Comparison of ENCODE assay signal across 15 cellular contexts in genomic region chr13:74966814-74967213, GRCh38.
A peak's percentile ranks its signal among the peaks of the same experiment; 100 is the strongest.
DNase-seq lines count a peak whose midpoint lies in the region; ATAC-seq, FAIRE-seq and TF ChIP-seq lines count a peak whose summit lies in the region.
"Had no signal": no experiment of that assay in that cellular context is flagged by ENCODE, and none has a peak within 500 bp of the region (broad histone marks: within the 10 kb centered on the region; RNA-seq: fewer than 3 reads in every experiment).

No MANE protein-coding gene starts in this region.

- H3K27ac ChIP-seq in right lobe of liver (no peak overlapping the region), HepG2 (ENCODE audit: extremely low read length, insufficient read depth, low read length) (no peak overlapping the region)

- H3K4me2 ChIP-seq in HepG2 (ENCODE audit: low read depth, low read length), result no peak overlapping the region

- WGBS in right lobe of liver (ENCODE audit: insufficient coverage, low coverage, low lambda C conversion rate, missing lambda C conversion rate), result 24% methylated on average over 3 of the region's 3 CpGs
- WGBS in HepG2 (ENCODE audit: low lambda C conversion rate), result 6% methylated on average over 3 of the region's 3 CpGs

- no peaks in the 10 kb centered on the region for H3K9me3 Mint-ChIP-seq in activated CD4-positive, alpha-beta T cell treated with anti-CD3 and anti-CD28 coated beads for 36 hours (ENCODE audit: low read depth)

- no peak for FAIRE-seq in HepG2 (lab: Jason Lieb, UNC)
- FAIRE-seq: small intestine had no signal

- H3K4me3 ChIP-seq in right lobe of liver (no peak overlapping the region), HepG2 (replicated peaks in 1 of 3; ENCODE audit: insufficient read depth in 1 of 3, low read depth in 2 of 3, low read length in 3 of 3) (no peak overlapping the region)

- BruUV-seq in HepG2 (replicated peaks; lab: Mats Ljungman, UMichigan), result no TSS peak

- DNase-seq in right lobe of liver (no peak), HepG2 (ENCODE audit: low spot score) (no peak), dermis blood vessel endothelial cell (peak; percentile 82), kidney glomerular epithelial cell (lab: John Stamatoyannopoulos, UW) (peak; percentile 20)
- DNase-seq in stimulated activated CD4-positive, alpha-beta T cell treated with anti-CD3 and anti-CD28 coated beads, Interleukin-2, amount 100 ng/mL, for 24 hours, result no peak
- no peak for DNase-seq in activated CD4-positive, alpha-beta T cell treated with anti-CD3 and anti-CD28 coated beads for 36 hours
- DNase-seq: activated CD8-positive, alpha-beta memory T cell treated with anti-CD3 and anti-CD28 coated beads, Interleukin-2, amount 10 ng/mL, durations not matched to agents 7 days and 5 days; activated naive CD8-positive, alpha-beta T cell treated with anti-CD3 and anti-CD28 coated beads, Interleukin-2, amount 10 ng/mL, durations not matched to agents 7 days and 5 days; effector CD4-positive, alpha-beta T cell; GF-D8; Kasumi-1; small intestine; stimulated activated CD8-positive, alpha-beta memory T cell treated with anti-CD3 and anti-CD28 coated beads, Interleukin-4, amount 100 ng/mL, for 48 hours had no signal

- peaks cover 8% of the 10 kb centered on the region for H3K27me3 Mint-ChIP-seq in activated CD4-positive, alpha-beta T cell treated with anti-CD3 and anti-CD28 coated beads for 36 hours
- H3K27me3 Mint-ChIP-seq: activated CD8-positive, alpha-beta memory T cell treated with anti-CD3 and anti-CD28 coated beads, Interleukin-2, amount 10 ng/mL, durations not matched to agents 7 days and 5 days; activated naive CD8-positive, alpha-beta T cell treated with anti-CD3 and anti-CD28 coated beads, Interleukin-2, amount 10 ng/mL, durations not matched to agents 7 days and 5 days had no signal

- CTCF ChIA-PET in HepG2 (lab: Yijun Ruan, JAX; ENCODE audit: low intra/inter-chr PET ratio, low total read pairs), result no interaction called here
- CTCF ChIA-PET in activated CD4-positive, alpha-beta T cell treated with anti-CD3 and anti-CD28 coated beads for 36 hours (lab: Charles Lee), result interaction anchor here (0.7 kb wide), 1 partner anchor 25 kb away, joined by 3 read pairs; no protein-coding TSS in a partner anchor

- H3K4me1 ChIP-seq in right lobe of liver, result no peaks in the 10 kb centered on the region
- no peaks in the 10 kb centered on the region for H3K4me1 ChIP-seq in HepG2 (ENCODE audit: insufficient read depth, low read length)

- no peak overlapping the region for H3K4me3 Mint-ChIP-seq in activated CD4-positive, alpha-beta T cell treated with anti-CD3 and anti-CD28 coated beads for 36 hours
- H3K4me3 Mint-ChIP-seq: activated CD8-positive, alpha-beta memory T cell treated with anti-CD3 and anti-CD28 coated beads, Interleukin-2, amount 10 ng/mL, durations not matched to agents 7 days and 5 days; activated naive CD8-positive, alpha-beta T cell treated with anti-CD3 and anti-CD28 coated beads, Interleukin-2, amount 10 ng/mL, durations not matched to agents 7 days and 5 days had no signal

- TF ChIP-seq CTCF in right lobe of liver (IDR thresholded peaks at IDR 0.05) (no peak), HepG2 (CRISPR knock-in tag; IDR thresholded peaks at IDR 0.05) (no peak)

- TF ChIP-seq RAD21 in HepG2 (CRISPR knock-in tag; IDR thresholded peaks at IDR 0.05), result no peak

- intact Hi-C loops in right lobe of liver (cut with DNase I) (no loop called here), HepG2 (cut with micrococcal nuclease; ENCODE audit: unreplicated experiment) (no loop called here)
- intact Hi-C loops in activated CD4-positive, alpha-beta T cell treated with anti-CD3 and anti-CD28 coated beads for 36 hours (cut with DNase I, micrococcal nuclease), result no loop called here

- H3K9me3 ChIP-seq in right lobe of liver, result no peaks in the 10 kb centered on the region
- no peaks in the 10 kb centered on the region for H3K9me3 ChIP-seq in HepG2 (ENCODE audit: low read length)

- H3K36me3 Mint-ChIP-seq in activated CD4-positive, alpha-beta T cell treated with anti-CD3 and anti-CD28 coated beads for 36 hours (ENCODE audit: low read depth), result no peaks in the 10 kb centered on the region
- H3K36me3 Mint-ChIP-seq: activated CD8-positive, alpha-beta memory T cell treated with anti-CD3 and anti-CD28 coated beads, Interleukin-2, amount 10 ng/mL, durations not matched to agents 7 days and 5 days; activated naive CD8-positive, alpha-beta T cell treated with anti-CD3 and anti-CD28 coated beads, Interleukin-2, amount 10 ng/mL, durations not matched to agents 7 days and 5 days had no signal

- no peak overlapping the region for H2AFZ ChIP-seq in HepG2 (ENCODE audit: low read length)

- H3K27ac Mint-ChIP-seq in activated CD4-positive, alpha-beta T cell treated with anti-CD3 and anti-CD28 coated beads for 36 hours, result no peak overlapping the region
- H3K27ac Mint-ChIP-seq: activated CD8-positive, alpha-beta memory T cell treated with anti-CD3 and anti-CD28 coated beads, Interleukin-2, amount 10 ng/mL, durations not matched to agents 7 days and 5 days; activated naive CD8-positive, alpha-beta T cell treated with anti-CD3 and anti-CD28 coated beads, Interleukin-2, amount 10 ng/mL, durations not matched to agents 7 days and 5 days had no signal

- no peak for TF ChIP-seq EP300 in HepG2 (IDR thresholded peaks at IDR 0.05; ENCODE audit: low read depth in 2 of 2, low read length in 2 of 2)
- TF ChIP-seq EP300 in HepG2 (CRISPR knock-in tag; IDR thresholded peaks at IDR 0.05; ENCODE audit: borderline replicate concordance), result no peak

- ATAC-seq in right lobe of liver (peak; percentile 59 to 73 (median 64)), HepG2 (no peak), GM21528 (IDR thresholded peaks at IDR 0.05; ENCODE audit: low FRiP score, unreplicated experiment) (no peak), HG03159 (IDR thresholded peaks at IDR 0.05; ENCODE audit: unreplicated experiment) (no peak)
- no peak for ATAC-seq in activated CD4-positive, alpha-beta T cell treated with anti-CD3 and anti-CD28 coated beads for 36 hours
- ATAC-seq: activated CD8-positive, alpha-beta memory T cell treated with anti-CD3 and anti-CD28 coated beads, Interleukin-2, amount 10 ng/mL, durations not matched to agents 7 days and 5 days had no signal

- no peaks in the 10 kb centered on the region for H3K27me3 ChIP-seq in right lobe of liver
- no peaks in the 10 kb centered on the region for H3K27me3 ChIP-seq in HepG2 (ENCODE audit: control insufficient read depth in 1 of 2, insufficient read depth in 2 of 2, low read length in 2 of 2)

- H3K79me2 ChIP-seq in HepG2 (ENCODE audit: insufficient read depth, low read length), result no peaks in the 10 kb centered on the region

- POLR2A ChIA-PET in HepG2 (lab: Yijun Ruan, JAX), result no interaction called here
- POLR2A ChIA-PET in activated CD4-positive, alpha-beta T cell treated with anti-CD3 and anti-CD28 coated beads for 36 hours (lab: Charles Lee), result no interaction called here

- H3K4me1 Mint-ChIP-seq in activated CD4-positive, alpha-beta T cell treated with anti-CD3 and anti-CD28 coated beads for 36 hours, result no peaks in the 10 kb centered on the region
- H3K4me1 Mint-ChIP-seq: activated CD8-positive, alpha-beta memory T cell treated with anti-CD3 and anti-CD28 coated beads, Interleukin-2, amount 10 ng/mL, durations not matched to agents 7 days and 5 days; activated naive CD8-positive, alpha-beta T cell treated with anti-CD3 and anti-CD28 coated beads, Interleukin-2, amount 10 ng/mL, durations not matched to agents 7 days and 5 days had no signal

- H4K20me1 ChIP-seq in HepG2 (ENCODE audit: insufficient read depth, low read length), result no peaks in the 10 kb centered on the region

- no peak for TF ChIP-seq POLR2A in right lobe of liver (IDR thresholded peaks at IDR 0.05)
- no peak for TF ChIP-seq POLR2A in HepG2 (IDR thresholded peaks at IDR 0.05; ENCODE audit: insufficient read depth in 1 of 2, low read depth in 2 of 2, low read length in 2 of 2)

- H3K9ac ChIP-seq in HepG2 (ENCODE audit: insufficient read depth, low read depth, low read length), result no peak overlapping the region

- in situ Hi-C loops in HepG2 (cut with HindIII; ENCODE audit: extremely low pct_ligation_motif_present, low pct_unique_long_range_greater_than_20kb), result no loop called here

- H3K36me3 ChIP-seq in right lobe of liver, result no peaks in the 10 kb centered on the region
- H3K36me3 ChIP-seq in HepG2 (replicated peaks in 1 of 2; ENCODE audit: control insufficient read depth in 1 of 2, insufficient read depth in 2 of 2, low read length in 2 of 2), result no peaks in the 10 kb centered on the region

TF ChIP-seq in HepG2, 621 proteins besides CTCF, POLR2A, EP300 and RAD21:
- TF ChIP-seq, protein P1, sequence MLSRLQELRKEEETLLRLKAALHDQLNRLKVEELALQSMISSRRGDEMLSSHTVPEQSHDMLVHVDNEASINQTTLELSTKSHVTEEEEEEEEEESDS (CRISPR knock-in tag; IDR thresholded peaks at IDR 0.05; ENCODE audit: borderline replicate concordance), result no peak
- TF ChIP-seq USF2 (IDR thresholded peaks at IDR 0.05; ENCODE audit: low read depth, low read length) (no peak), USF2 (CRISPR knock-in tag; IDR thresholded peaks at IDR 0.05; ENCODE audit: borderline replicate concordance) (no peak)
TF ChIP-seq in HepG2: peak in this region for 0.

Comparison
In these comparisons a context has a peak if more than half of its experiments do, and no peak if none do; other contexts are left out.
1. ATAC-seq: peak in right lobe of liver (4 of 4); none in HepG2 (single experiment), GM21528 (single experiment), activated CD4-positive, alpha-beta T cell treated with anti-CD3 and anti-CD28 coated beads for 36 hours (single experiment) and HG03159 (single experiment).
2. DNase-seq: peak in dermis blood vessel endothelial cell (single experiment) and kidney glomerular epithelial cell (single experiment); none in right lobe of liver (0 of 3), HepG2 (single experiment), stimulated activated CD4-positive, alpha-beta T cell treated with anti-CD3 and anti-CD28 coated beads, Interleukin-2, amount 100 ng/mL, for 24 hours (0 of 2) and activated CD4-positive, alpha-beta T cell treated with anti-CD3 and anti-CD28 coated beads for 36 hours (single experiment).